Comparison of ENCODE assay signal across 1 cellular context in the genomic region with DNA sequence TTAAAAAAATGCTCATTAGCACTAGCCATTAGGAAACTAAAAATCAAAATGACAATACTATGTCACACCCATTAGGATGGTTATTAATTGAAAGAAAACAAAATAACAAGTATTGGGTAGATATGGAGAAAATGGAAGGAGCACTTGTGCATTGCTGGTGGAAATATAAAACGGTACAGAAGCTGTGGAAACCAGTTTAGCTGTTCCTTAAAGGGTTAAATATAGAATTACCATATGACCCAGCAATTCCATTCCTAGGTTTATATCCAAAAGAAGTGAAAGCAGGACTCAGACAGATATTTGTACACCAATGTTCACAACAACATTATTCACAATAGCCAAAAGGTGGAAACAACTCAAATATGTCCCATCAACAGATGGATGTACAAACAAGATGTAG. TPM values are rescaled to one million over a fixed set of nuclear protein-coding genes. Genes with fewer than 3 reads are reported as not detected.
"Had no signal": no experiment of that assay in that cellular context is flagged by ENCODE, and none has a peak within 500 bp of the region (broad histone marks: within the 10 kb centered on the region; RNA-seq: fewer than 3 reads in every experiment).

No MANE protein-coding gene starts in this region.

RNA-seq across cellular contexts. Expression of gene CHCT1, which starts 44.1 kb away (rescaled TPM):
- total RNA-seq: G401 had no signal
